ENCODE assay signal across 11 cellular contexts in the genomic region with DNA sequence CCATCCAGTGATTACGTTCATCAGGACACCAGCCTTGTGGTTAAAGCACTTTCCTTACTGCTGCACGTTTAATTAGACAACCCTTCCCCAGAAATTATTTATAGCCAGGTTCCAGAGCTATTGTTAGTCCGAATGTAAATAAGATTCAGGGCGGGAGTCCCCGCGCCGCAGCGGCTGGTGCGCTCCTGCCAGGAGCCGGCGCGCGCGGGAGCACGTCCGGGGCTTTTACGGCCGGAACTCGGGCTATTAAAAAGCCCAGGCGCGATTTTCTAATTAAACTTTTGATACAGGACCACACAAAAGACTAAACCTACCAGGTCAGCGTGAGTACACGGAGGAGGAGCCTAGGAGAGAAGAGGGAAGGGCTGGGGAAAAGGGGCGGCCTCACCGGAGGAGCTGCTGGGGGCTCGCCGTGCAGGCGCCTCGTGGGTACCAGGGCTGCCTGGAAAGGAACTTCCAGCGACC.
DNase-seq lines count a peak whose midpoint lies in the region; ATAC-seq and TF ChIP-seq lines count a peak whose summit lies in the region.
"Had no signal": no experiment of that assay in that cellular context is flagged by ENCODE, and none has a peak within 500 bp of the region (broad histone marks: within the 10 kb centered on the region; RNA-seq: fewer than 3 reads in every experiment).

No MANE protein-coding gene starts in this region.

- TF ChIP-seq CTCF in neural crest cell (conservative IDR thresholded peaks at IDR 0.05) = no peak
- TF ChIP-seq CTCF in lower leg skin (IDR thresholded peaks at IDR 0.05) = no peak

- DNase-seq in EH (ENCODE audit: low read depth) = peak; percentile 4
- DNase-seq in NCI-H2081 (lab: John Stamatoyannopoulos, UW) = peak; percentile 54 to 78
- DNase-seq in cerebellar cortex (ENCODE audit: low spot score) = peak; percentile 57
- DNase-seq in neural crest cell (ENCODE audit: low read depth, low spot score) = no peak
- no peak for DNase-seq in NCI-H774 (lab: John Stamatoyannopoulos, UW)
- DNase-seq in lower leg skin (ENCODE audit: low spot score in 2 of 2) = no peak
- DNase-seq in NCI-H1930 (lab: John Stamatoyannopoulos, UW) = no peak
- DNase-seq: activated T-cell treated with anti-CD3 and anti-CD28 coated beads, Interleukin-2, amount 50 U/mL, for 1 hour; psoas muscle had no signal

- H3K27ac Mint-ChIP-seq in neural crest cell (ENCODE audit: unreplicated experiment) = no peak overlapping the region
- H3K27ac Mint-ChIP-seq: stimulated activated naive CD8-positive, alpha-beta T cell treated with anti-CD3 and anti-CD28 coated beads, Interleukin-15, Interleukin-2, amounts not matched to agents 100 ng/mL and 50 ng/mL, for 24 hours had no signal

- H3K9me3 Mint-ChIP-seq in neural crest cell = no peaks in the 10 kb centered on the region

- ATAC-seq in GM19395 (IDR thresholded peaks at IDR 0.05; ENCODE audit: unreplicated experiment) = no peak
- ATAC-seq: psoas muscle had no signal

- H3K4me3 Mint-ChIP-seq in neural crest cell = peak overlapping the region; percentile 79
- H3K4me3 Mint-ChIP-seq: stimulated activated naive CD8-positive, alpha-beta T cell treated with anti-CD3 and anti-CD28 coated beads, Interleukin-15, Interleukin-2, amounts not matched to agents 100 ng/mL and 50 ng/mL, for 24 hours had no signal

- no peaks in the 10 kb centered on the region for H3K36me3 Mint-ChIP-seq in neural crest cell (ENCODE audit: low read depth)

- no peak for TF ChIP-seq POLR2A in lower leg skin (IDR thresholded peaks at IDR 0.05)

- WGBS in lower leg skin, 2 donors = 1 to 3% methylated on average over 30 of the region's 30 CpGs

- H3K4me1 Mint-ChIP-seq in neural crest cell = peaks cover 18% of the 10 kb centered on the region

- intact Hi-C loops in lower leg skin (cut with DNase I; ENCODE audit: low total_unique reads) = no loop called here

- H3K27me3 Mint-ChIP-seq in neural crest cell (ENCODE audit: low read depth) = peaks cover 67% of the 10 kb centered on the region

- no peak overlapping the region for H3K4me3 ChIP-seq in lower leg skin (ENCODE audit: low read depth, poor library complexity, severe bottlenecking)
- H3K4me3 ChIP-seq: psoas muscle had no signal

Comparison
In these comparisons a context has a peak if more than half of its experiments do, and no peak if none do; other contexts are left out.
1. DNase-seq: peak in EH (single experiment), NCI-H2081 (2 of 2) and cerebellar cortex (single experiment); none in neural crest cell (single experiment), NCI-H774 (single experiment), lower leg skin (0 of 2) and NCI-H1930 (0 of 2).